1 cellular context compared by ENCODE assay signal in genomic region chr3:72144773-72145505, GRCh38.
A peak's percentile ranks its signal among the peaks of the same experiment; 100 is the strongest.
TF ChIP-seq lines count a peak whose summit lies in the region.

No MANE protein-coding gene starts in this region.

TF ChIP-seq in K562, 482 proteins besides CTCF, POLR2A, EP300 and RAD21 (continued from another document and continues in another):
- TF ChIP-seq PATZ1 (CRISPR knock-in tag; IDR thresholded peaks at IDR 0.05; ENCODE audit: borderline replicate concordance) (0 out of 2 replicates have a peak, but pooled peaks have one; percentile 6), NRF1 (conservative IDR thresholded peaks at IDR 0.05 in 1 of 2, IDR thresholded peaks at IDR 0.05 in 1 of 2) (no peak), TSHZ1 (CRISPR knock-in tag; IDR thresholded peaks at IDR 0.05) (no peak), ZNF175 (CRISPR knock-in tag; IDR thresholded peaks at IDR 0.05; ENCODE audit: low read depth) (peak; percentile 90), CREB3L1 (IDR thresholded peaks at IDR 0.05; ENCODE audit: borderline replicate concordance, low read depth) (peak; percentile 32; the same call in 1 of the 2 replicates), ZNF395 (CRISPR knock-in tag; IDR thresholded peaks at IDR 0.05) (peak; percentile 92), ZNF507 (tag; conservative IDR thresholded peaks at IDR 0.05) (no peak), ZNF561 (CRISPR knock-in tag; conservative IDR thresholded peaks at IDR 0.05) (no peak), CLOCK (CRISPR knock-in tag; IDR thresholded peaks at IDR 0.05; ENCODE audit: borderline replicate concordance) (peak; percentile 57; the same call in 1 of the 2 replicates), ZNF778 (CRISPR knock-in tag; IDR thresholded peaks at IDR 0.05) (no peak), BCOR (IDR thresholded peaks at IDR 0.05) (peak; percentile 87), CSDE1 (IDR thresholded peaks at IDR 0.05) (no peak), ZNF583 (CRISPR knock-in tag; IDR thresholded peaks at IDR 0.05) (peak; percentile 83; the same call in 1 of the 2 replicates), ZBTB49 (CRISPR knock-in tag; IDR thresholded peaks at IDR 0.05; ENCODE audit: borderline replicate concordance) (no peak), FOXP1 (CRISPR knock-in tag; IDR thresholded peaks at IDR 0.05) (no peak), BDP1 (IDR thresholded peaks at IDR 0.05; ENCODE audit: insufficient read depth, insufficient read length) (no peak), SMAD1 (IDR thresholded peaks at IDR 0.05; ENCODE audit: low read depth, low read length, partially characterized antibody) (peak; percentile 96), PHB (CRISPR knock-in tag; IDR thresholded peaks at IDR 0.05) (no peak), CEBPB (tag; IDR thresholded peaks at IDR 0.05) (no peak), NCOA1 (IDR thresholded peaks at IDR 0.05; ENCODE audit: low read depth) (peak; percentile 95), CHD7 (IDR thresholded peaks at IDR 0.05; ENCODE audit: low read depth, low read length) (no peak)
